In the genomic region with DNA sequence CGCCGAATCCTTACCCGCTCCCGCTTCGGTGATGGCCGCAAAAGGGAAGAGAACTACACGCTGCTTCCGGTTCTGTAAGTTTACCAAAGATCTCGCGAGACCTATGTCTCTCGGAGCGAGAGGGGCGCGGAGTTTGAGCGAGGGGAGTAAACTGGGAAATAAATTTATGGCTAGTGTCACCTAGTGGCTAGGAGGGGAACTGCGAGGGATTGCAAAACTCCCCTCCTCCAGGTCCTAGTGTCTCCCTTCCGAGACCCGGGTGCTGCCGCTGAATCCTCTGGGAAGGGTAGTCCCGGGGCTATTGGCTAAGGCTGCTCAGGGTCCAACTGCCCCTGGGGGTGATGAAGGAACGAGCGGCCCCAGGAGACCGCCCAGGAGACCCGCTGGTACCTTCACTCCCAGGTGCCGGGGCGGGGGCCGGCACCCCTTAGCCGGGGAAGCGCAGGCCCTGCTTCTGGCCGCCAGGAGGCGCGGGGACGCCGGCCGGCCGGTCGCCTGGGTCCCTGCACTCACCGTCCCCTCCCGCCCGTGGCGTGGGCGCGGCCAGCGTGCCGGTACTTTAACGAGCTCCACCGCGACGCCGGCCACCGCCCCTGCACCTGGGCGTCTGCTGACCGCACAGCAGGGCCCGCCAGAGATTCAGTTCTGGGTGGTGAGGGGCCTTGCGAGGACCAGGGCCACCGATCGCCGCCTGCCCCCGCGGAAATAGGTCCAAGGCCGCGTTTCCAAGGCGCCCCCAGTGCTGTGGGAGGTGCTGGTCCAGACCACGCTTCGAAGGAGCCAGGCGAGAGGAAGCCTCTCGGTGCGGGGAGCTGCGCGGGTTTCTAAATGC, we compare ENCODE assay signal across 8 cellular contexts. TPM values are rescaled to one million over a fixed set of nuclear protein-coding genes. Genes with fewer than 3 reads are reported as not detected.
DNase-seq lines count a peak whose midpoint lies in the region; ATAC-seq and TF ChIP-seq lines count a peak whose summit lies in the region.

A gene (minus strand): TSS at position 51 of the 832 bp plus-strand sequence. CDS start 883 bp downstream, outside the sequence.

- H3K9me3 Mint-ChIP-seq in chondrocyte (ENCODE audit: low read depth): no peaks in the 10 kb centered on the region

- DNase-seq in AML-193 (lab: John Stamatoyannopoulos, UW): peak; percentile 74 to 80
- DNase-seq in NCI-H460 (ENCODE audit: extremely low read depth, low read depth): peak; percentile 99
- DNase-seq in activated CD4-positive, alpha-beta T cell treated with anti-CD3 and anti-CD28 coated beads for 1 hour: peak; percentile 90
- peak; percentile 95 for DNase-seq in chondrocyte (ENCODE audit: low spot score)
- DNase-seq in kidney glomerular epithelial cell (lab: John Stamatoyannopoulos, UW): peak; percentile 98
- peak; percentile 81 to 88 (median 86) for DNase-seq in stimulated activated CD4-positive, alpha-beta T cell treated with anti-CD3 and anti-CD28 coated beads, Interleukin-1b, Interleukin-23, amount 100 ng/mL, for 24 hours (ENCODE audit: low read depth in 4 of 4, low spot score in 1 of 4)

- no peaks in the 10 kb centered on the region for H3K27me3 Mint-ChIP-seq in chondrocyte (ENCODE audit: low read depth)

- H3K36me3 Mint-ChIP-seq in chondrocyte (ENCODE audit: low read depth): peaks cover 19% of the 10 kb centered on the region

- peaks cover 67% of the 10 kb centered on the region for H3K4me1 Mint-ChIP-seq in chondrocyte (ENCODE audit: low read depth)

- ATAC-seq in GM19035 (IDR thresholded peaks at IDR 0.05; ENCODE audit: unreplicated experiment) (peak; percentile 90), HG03378 (IDR thresholded peaks at IDR 0.05; ENCODE audit: unreplicated experiment) (peak; percentile 93)

- H3K27ac Mint-ChIP-seq in chondrocyte (ENCODE audit: unreplicated experiment): peak within 1 kb of the TSS; percentile 95

- H3K4me3 Mint-ChIP-seq in chondrocyte (ENCODE audit: unreplicated experiment): peak within 1 kb of the TSS; percentile 97

- peak; percentile 100 for TF ChIP-seq CTCF in chondrocyte (IDR thresholded peaks at IDR 0.05)

RNA-seq across cellular contexts. Expression of the gene that starts here (rescaled TPM):
- 7,995 and 8,048 TPM in 2 replicates for total RNA-seq in NCI-H460 (2014; rRNA removed; shearing (Covaris generic))
- polyA plus RNA-seq in NCI-H460 (2014; cell fraction: nucleus; rRNA removed): 3,154 and 4,528 TPM in 2 replicates
- total RNA-seq in chondrocyte: 1,065 to 1,130 TPM (median 1,086 TPM) in 3 replicates

Comparison
In these comparisons a context has a peak if more than half of its experiments do, and no peak if none do; other contexts are left out.
1. Peak in every context shown above with its lines: DNase-seq and ATAC-seq.